In the genomic region with DNA sequence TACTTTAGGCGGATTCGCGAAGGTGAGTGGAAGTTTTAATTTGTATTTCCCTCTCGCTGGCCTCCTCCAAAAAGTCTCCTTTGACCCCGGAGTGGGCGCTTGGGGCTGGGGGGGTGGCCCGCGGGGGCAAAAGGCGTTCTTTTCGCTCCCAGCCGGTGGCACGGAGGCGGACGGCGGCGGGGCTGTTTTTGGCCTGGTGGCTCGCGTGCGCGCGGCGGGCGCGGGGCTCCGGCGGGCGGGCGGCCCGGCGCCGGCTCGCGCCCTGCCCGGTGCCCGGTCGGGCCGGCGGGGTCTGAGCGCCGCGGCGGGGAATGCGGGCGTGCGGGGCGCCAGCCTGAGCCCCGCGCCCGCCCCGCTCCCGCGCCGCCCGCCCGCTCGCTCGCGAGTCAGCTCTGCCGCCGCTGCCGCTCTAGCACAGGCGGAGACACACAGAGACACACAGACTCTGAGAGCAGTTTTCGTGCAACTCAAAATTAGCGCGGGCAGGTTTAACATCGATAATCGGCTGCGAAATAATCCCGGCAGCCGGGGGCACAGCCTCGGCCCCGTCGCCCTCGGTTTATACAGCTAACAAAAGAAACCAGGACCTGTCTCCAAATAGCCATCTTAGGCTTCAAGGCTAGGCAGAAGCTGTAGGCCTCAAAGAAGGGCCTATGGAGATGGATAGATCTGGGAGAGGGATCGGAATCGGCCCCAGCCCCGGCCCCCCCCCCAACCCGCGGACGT, we compare ENCODE assay signal across 8 cellular contexts. TPM values are rescaled to one million over a fixed set of nuclear protein-coding genes. Genes with fewer than 3 reads are reported as not detected.
DNase-seq lines count a peak whose midpoint lies in the region; ATAC-seq, FAIRE-seq and TF ChIP-seq lines count a peak whose summit lies in the region.

No MANE protein-coding gene starts in this region.

- intact Hi-C loops in activated B cell treated with CpG ODN at 0.5 μM for 24 hours (cut with micrococcal nuclease) (loop anchor here (1.0 kb wide), 1 partner anchor 59 kb away; no protein-coding TSS in a partner anchor), kidney (cut with DNase I) (no loop called here)

- ATAC-seq in activated B cell treated with CpG ODN at 0.5 μM for 24 hours (ENCODE audit: low read depth), result no peak
- ATAC-seq in HG02798 (IDR thresholded peaks at IDR 0.05; ENCODE audit: poor library complexity, unreplicated experiment), result no peak
- ATAC-seq in GM19351 (IDR thresholded peaks at IDR 0.05; ENCODE audit: unreplicated experiment), result no peak

- no peaks in the 10 kb centered on the region for H3K27me3 Mint-ChIP-seq in activated B cell treated with CpG ODN at 0.5 μM for 24 hours

- FAIRE-seq in kidney (lab: Jason Lieb, UNC), result no peak

- H3K4me1 ChIP-seq in kidney (ENCODE audit: control insufficient read depth in 1 of 2, insufficient read depth in 1 of 2, low read depth in 1 of 2, low read length in 2 of 2), result peaks cover 5 to 6% of the 10 kb centered on the region in 2 donors

- peaks cover 45% of the 10 kb centered on the region for H3K4me1 Mint-ChIP-seq in activated B cell treated with CpG ODN at 0.5 μM for 24 hours

- DNase-seq in GM12865 (ENCODE audit: low read depth) (peak; percentile 78), NCI-H146 (lab: John Stamatoyannopoulos, UW) (peak; percentile 71), activated B cell treated with CpG ODN at 0.5 μM for 24 hours (peak; percentile 55), kidney (peak; percentile 82)
- peak; percentile 63 for DNase-seq in central memory CD4-positive, alpha-beta T cell
- DNase-seq in stimulated activated CD4-positive, alpha-beta T cell treated with anti-CD3 and anti-CD28 coated beads, Interleukin-12 subunit alpha, Interleukin-12 subunit beta, amount 100 ng/mL, for 4 hours, result peak; percentile 42

- peak overlapping the region; percentile 92 for H3K4me3 ChIP-seq in GM12865 (ENCODE audit: low read depth, low read length)
- H3K4me3 ChIP-seq in kidney (ENCODE audit: low read length in 2 of 2), result peak overlapping the region; percentile 66 to 83

- H3K9ac ChIP-seq in kidney (ENCODE audit: low read length in 2 of 2), result peak overlapping the region; percentile 91 to 96

- TF ChIP-seq CTCF in GM12865 (IDR thresholded peaks at IDR 0.05; ENCODE audit: insufficient read depth, low read depth, low read length, missing control alignments) (no peak), activated B cell treated with CpG ODN at 0.5 μM for 24 hours (IDR thresholded peaks at IDR 0.05) (no peak), kidney (IDR thresholded peaks at IDR 0.05; ENCODE audit: borderline replicate concordance, extremely low read depth, insufficient read depth) (no peak)

- CTCF ChIA-PET in activated B cell treated with CpG ODN at 0.5 μM for 24 hours (lab: Charles Lee), result interaction anchor here (1.0 to 6.8 kb wide), 3 partner anchors 15 to 186 kb away, joined by 4 to 38 read pairs (median 8); no protein-coding TSS in a partner anchor

- peak overlapping the region; percentile 92 for H3K4me3 Mint-ChIP-seq in activated B cell treated with CpG ODN at 0.5 μM for 24 hours

- H3K9me3 Mint-ChIP-seq in activated B cell treated with CpG ODN at 0.5 μM for 24 hours, result no peaks in the 10 kb centered on the region

- no peaks in the 10 kb centered on the region for H3K9me3 ChIP-seq in kidney (ENCODE audit: control insufficient read depth in 1 of 2, low read length in 2 of 2)

- H3K36me3 ChIP-seq in kidney (ENCODE audit: control insufficient read depth in 1 of 2, insufficient read depth in 2 of 2, low read length in 2 of 2), result no peaks in the 10 kb centered on the region

- H3K27ac Mint-ChIP-seq in activated B cell treated with CpG ODN at 0.5 μM for 24 hours, result peak overlapping the region; percentile 96

- peaks cover 30% of the 10 kb centered on the region for H3K36me3 Mint-ChIP-seq in activated B cell treated with CpG ODN at 0.5 μM for 24 hours (ENCODE audit: low read depth)

- POLR2A ChIA-PET in activated B cell treated with CpG ODN at 0.5 μM for 24 hours (lab: Charles Lee), result interaction anchor here (0.6 to 6.2 kb wide), 12 partner anchors 9 to 1661 kb away, joined by 3 to 49 read pairs (median 16); a partner anchor contains a TSS

- H3K27ac ChIP-seq in kidney (ENCODE audit: low read depth in 2 of 2, low read length in 2 of 2), result peak overlapping the region; percentile 96

RNA-seq across cellular contexts. Expression of a gene that starts 0.8 kb away (rescaled TPM):
- 44.6 and 48.7 TPM in 2 replicates for total RNA-seq in activated B cell treated with CpG ODN at 0.5 μM for 24 hours
- total RNA-seq in kidney, result 35.7 TPM
- polyA plus RNA-seq in kidney (ENCODE audit: insufficient read depth, low read depth, low replicate concordance), result 4.4 TPM
